1 cellular context compared by ENCODE assay signal in the genomic region with DNA sequence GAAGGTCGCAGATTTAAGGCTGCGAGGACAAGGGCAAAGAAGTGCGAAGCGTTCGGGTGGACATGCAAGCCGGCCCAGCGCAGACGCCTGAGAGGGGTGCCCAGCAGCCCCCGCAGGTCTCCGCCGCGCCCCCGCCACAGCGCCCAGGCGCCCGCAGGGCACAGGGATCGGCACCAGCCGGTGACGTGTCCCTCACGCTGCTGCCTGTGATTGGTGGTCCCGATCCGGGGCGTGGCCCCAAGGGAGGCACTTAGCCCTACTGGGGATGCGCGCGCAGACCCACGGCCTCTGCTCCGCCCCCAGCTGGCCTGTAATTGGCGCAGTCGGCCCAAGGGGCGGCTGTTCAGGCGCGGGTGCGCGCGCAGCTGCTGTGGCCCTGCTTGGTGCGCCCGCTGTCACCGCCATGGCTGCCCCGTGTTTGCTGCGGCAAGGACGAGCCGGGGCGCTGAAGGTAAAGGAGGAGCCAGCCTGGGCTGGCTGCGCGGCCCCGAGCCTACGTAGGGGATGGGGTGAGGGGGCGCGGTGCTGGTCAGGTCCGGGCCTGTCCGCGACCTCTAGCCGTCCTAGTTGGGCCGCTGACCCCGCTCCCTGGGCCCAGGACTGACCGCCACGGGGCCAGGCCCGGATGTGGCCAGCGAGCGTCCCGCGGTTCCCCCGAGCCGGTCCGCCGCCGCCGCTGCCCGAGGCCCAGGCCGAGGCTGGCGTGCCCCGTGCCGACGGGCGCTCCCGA.
A peak's percentile ranks its signal among the peaks of the same experiment; 100 is the strongest.
TF ChIP-seq lines count a peak whose summit lies in the region.

Gene NDUFV3, plus strand, starts transcription at position 379 of the 730 bp plus-strand sequence. Its CDS starts 25 bp downstream, at position 404.

TF ChIP-seq in HEK293, 187 proteins besides CTCF, POLR2A, EP300 and RAD21 (continued from another document and continues in another):
- TF ChIP-seq, protein P1, sequence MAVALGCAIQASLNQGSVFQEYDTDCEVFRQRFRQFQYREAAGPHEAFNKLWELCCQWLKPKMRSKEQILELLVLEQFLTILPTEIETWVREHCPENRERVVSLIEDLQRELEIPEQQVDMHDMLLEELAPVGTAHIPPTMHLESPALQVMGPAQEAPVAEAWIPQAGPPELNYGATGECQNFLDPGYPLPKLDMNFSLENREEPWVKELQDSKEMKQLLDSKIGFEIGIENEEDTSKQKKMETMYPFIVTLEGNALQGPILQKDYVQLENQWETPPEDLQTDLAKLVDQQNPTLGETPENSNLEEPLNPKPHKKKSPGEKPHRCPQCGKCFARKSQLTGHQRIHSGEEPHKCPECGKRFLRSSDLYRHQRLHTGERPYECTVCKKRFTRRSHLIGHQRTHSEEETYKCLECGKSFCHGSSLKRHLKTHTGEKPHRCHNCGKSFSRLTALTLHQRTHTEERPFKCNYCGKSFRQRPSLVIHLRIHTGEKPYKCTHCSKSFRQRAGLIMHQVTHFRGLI (tag by site-specific recombination; IDR thresholded peaks at IDR 0.05) = peak; percentile 77; the same call in 1 of the 2 replicates
- peak; percentile 47 for TF ChIP-seq GLIS1 (tag by site-specific recombination; IDR thresholded peaks at IDR 0.05)
- TF ChIP-seq ZNF549 (tag by site-specific recombination; IDR thresholded peaks at IDR 0.05) = no peak
- TF ChIP-seq HOXA7 (CRISPR knock-in tag; IDR thresholded peaks at IDR 0.05; ENCODE audit: borderline replicate concordance) = no peak
- TF ChIP-seq ZBTB11 (tag by site-specific recombination; conservative IDR thresholded peaks at IDR 0.05; ENCODE audit: low read depth) = peak; percentile 38; the same call in 1 of the 2 replicates
- TF ChIP-seq MEIS1 (CRISPR knock-in tag; IDR thresholded peaks at IDR 0.05; ENCODE audit: borderline replicate concordance) = no peak
- TF ChIP-seq ZNF10 (tag by site-specific recombination; IDR thresholded peaks at IDR 0.05) = peak; percentile 76; the same call in 1 of the 2 replicates
- peak; percentile 62 for TF ChIP-seq ZBTB17 (tag by site-specific recombination; IDR thresholded peaks at IDR 0.05)
- no peak for TF ChIP-seq AEBP2 (tag by site-specific recombination; IDR thresholded peaks at IDR 0.05; ENCODE audit: borderline replicate concordance)
- TF ChIP-seq ZNF121 (tag by site-specific recombination; IDR thresholded peaks at IDR 0.05) = 0 out of 2 replicates have a peak, but pooled peaks have one; percentile 33
- TF ChIP-seq ZNF341 (tag by site-specific recombination; IDR thresholded peaks at IDR 0.05; ENCODE audit: low read depth) = peak; percentile 77
- no peak for TF ChIP-seq ZNF843 (tag by site-specific recombination; IDR thresholded peaks at IDR 0.05)
- TF ChIP-seq KLF1 (tag by site-specific recombination; IDR thresholded peaks at IDR 0.05) = 0 out of 2 replicates have a peak, but pooled peaks have one; percentile 9
- no peak for TF ChIP-seq ZNF366 (tag by site-specific recombination; conservative IDR thresholded peaks at IDR 0.05)
- no peak; the same call in 1 of the 2 replicates for TF ChIP-seq ZNF768 (tag by site-specific recombination; IDR thresholded peaks at IDR 0.05)
- TF ChIP-seq ZNF2 (tag by site-specific recombination; IDR thresholded peaks at IDR 0.05) = no peak
- TF ChIP-seq ZNF48 (tag by site-specific recombination; IDR thresholded peaks at IDR 0.05) = no peak
- TF ChIP-seq ZBTB49 (tag by site-specific recombination; IDR thresholded peaks at IDR 0.05; ENCODE audit: low read depth) = no peak
- TF ChIP-seq ZNF704 (tag by site-specific recombination; IDR thresholded peaks at IDR 0.05) = no peak
- TF ChIP-seq, protein P2, sequence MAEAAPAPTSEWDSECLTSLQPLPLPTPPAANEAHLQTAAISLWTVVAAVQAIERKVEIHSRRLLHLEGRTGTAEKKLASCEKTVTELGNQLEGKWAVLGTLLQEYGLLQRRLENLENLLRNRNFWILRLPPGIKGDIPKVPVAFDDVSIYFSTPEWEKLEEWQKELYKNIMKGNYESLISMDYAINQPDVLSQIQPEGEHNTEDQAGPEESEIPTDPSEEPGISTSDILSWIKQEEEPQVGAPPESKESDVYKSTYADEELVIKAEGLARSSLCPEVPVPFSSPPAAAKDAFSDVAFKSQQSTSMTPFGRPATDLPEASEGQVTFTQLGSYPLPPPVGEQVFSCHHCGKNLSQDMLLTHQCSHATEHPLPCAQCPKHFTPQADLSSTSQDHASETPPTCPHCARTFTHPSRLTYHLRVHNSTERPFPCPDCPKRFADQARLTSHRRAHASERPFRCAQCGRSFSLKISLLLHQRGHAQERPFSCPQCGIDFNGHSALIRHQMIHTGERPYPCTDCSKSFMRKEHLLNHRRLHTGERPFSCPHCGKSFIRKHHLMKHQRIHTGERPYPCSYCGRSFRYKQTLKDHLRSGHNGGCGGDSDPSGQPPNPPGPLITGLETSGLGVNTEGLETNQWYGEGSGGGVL (tag by site-specific recombination; IDR thresholded peaks at IDR 0.05) = 0 out of 2 replicates have a peak, but pooled peaks have one; percentile 8
- TF ChIP-seq SP3 (tag by site-specific recombination; IDR thresholded peaks at IDR 0.05) = peak; percentile 84
- peak; percentile 78 for TF ChIP-seq PRDM10 (tag by site-specific recombination; IDR thresholded peaks at IDR 0.05)
- TF ChIP-seq REPIN1 (tag by site-specific recombination; IDR thresholded peaks at IDR 0.05; ENCODE audit: low read depth) = peak; percentile 56; the same call in 1 of the 2 replicates
- TF ChIP-seq ZNF596 (tag by site-specific recombination; IDR thresholded peaks at IDR 0.05) = no peak; the same call in 1 of the 2 replicates
- no peak for TF ChIP-seq PRDM2 (tag by site-specific recombination; IDR thresholded peaks at IDR 0.05; ENCODE audit: borderline replicate concordance)
